17 cellular contexts compared by ENCODE assay signal in genomic region chr9:86549434-86549833, GRCh38.
DNase-seq lines count a peak whose midpoint lies in the region; ATAC-seq and TF ChIP-seq lines count a peak whose summit lies in the region.
"Had no signal": no experiment of that assay in that cellular context is flagged by ENCODE, and none has a peak within 500 bp of the region (broad histone marks: within the 10 kb centered on the region; RNA-seq: fewer than 3 reads in every experiment).

No MANE protein-coding gene starts in this region.

- no peaks in the 10 kb centered on the region for H3K36me3 ChIP-seq in SK-N-MC (ENCODE audit: insufficient read depth, low read length)
- H3K36me3 ChIP-seq in left lung: no peaks in the 10 kb centered on the region
- H3K36me3 ChIP-seq: breast epithelium, thoracic aorta had no signal

- H3K27ac ChIP-seq in SK-N-MC: peak overlapping the region; percentile 100
- H3K27ac ChIP-seq in left lung: no peak overlapping the region
- H3K27ac ChIP-seq: breast epithelium, thoracic aorta, VCaP had no signal

- no peak for TF ChIP-seq CTCF in left lung (IDR thresholded peaks at IDR 0.05)

- H3K9me3 ChIP-seq in SK-N-MC (ENCODE audit: low read depth, low read length): no peaks in the 10 kb centered on the region
- no peaks in the 10 kb centered on the region for H3K9me3 ChIP-seq in left lung
- H3K9me3 ChIP-seq: breast epithelium, thoracic aorta had no signal

- peak overlapping the region; percentile 70 for H3K4me3 ChIP-seq in SK-N-MC
- H3K4me3 ChIP-seq in skeletal muscle cell (ENCODE audit: low read depth, low read length): no peak overlapping the region
- no peak overlapping the region for H3K4me3 ChIP-seq in left lung
- H3K4me3 ChIP-seq: breast epithelium, thoracic aorta had no signal

- H3K9ac ChIP-seq in SK-N-MC (ENCODE audit: insufficient read length): peak overlapping the region; percentile 79

- no peaks in the 10 kb centered on the region for H3K4me1 ChIP-seq in left lung
- H3K4me1 ChIP-seq: breast epithelium had no signal

- intact Hi-C loops in left lung (cut with DNase I): no loop called here

- DNase-seq in GM03348 (ENCODE audit: low spot score) (peak; percentile 60), SK-N-MC (ENCODE audit: low read depth, low spot score) (peak; percentile 97), fibroblast of gingiva (ENCODE audit: low read depth) (peak; percentile 98), skeletal muscle cell (ENCODE audit: low read depth) (peak; percentile 96), left lung (no peak), NCI-H69 (lab: John Stamatoyannopoulos, UW) (no peak)
- DNase-seq: activated effector memory CD4-positive, alpha-beta T cell treated with anti-CD3 and anti-CD28 coated beads, Interleukin-2, amount 50 U/mL, for 16 hours; CD4-positive, alpha-beta T cell; effector memory CD8-positive, alpha-beta T cell; kidney; NCI-H1092; NCI-H226 had no signal

- no peaks in the 10 kb centered on the region for H3K27me3 ChIP-seq in left lung
- H3K27me3 ChIP-seq: breast epithelium had no signal

- ATAC-seq in HG02763 (IDR thresholded peaks at IDR 0.05; ENCODE audit: unreplicated experiment) (no peak), left lung (no peak), HG02588 (IDR thresholded peaks at IDR 0.05; ENCODE audit: unreplicated experiment) (no peak)
- ATAC-seq: effector memory CD8-positive, alpha-beta T cell had no signal

Comparison
In these comparisons a context has a peak if more than half of its experiments do, and no peak if none do; other contexts are left out.
1. DNase-seq: peak in GM03348 (single experiment), SK-N-MC (single experiment), fibroblast of gingiva (single experiment) and skeletal muscle cell (single experiment); none in left lung (0 of 2) and NCI-H69 (single experiment).